In genomic region chr2:8500124-8501054, GRCh38 we compare ENCODE assay signal across 10 cellular contexts.
DNase-seq lines count a peak whose midpoint lies in the region; FAIRE-seq and TF ChIP-seq lines count a peak whose summit lies in the region.
"Had no signal": no experiment of that assay in that cellular context is flagged by ENCODE, and none has a peak within 500 bp of the region (broad histone marks: within the 10 kb centered on the region; RNA-seq: fewer than 3 reads in every experiment).

No MANE protein-coding gene starts in this region.

- TF ChIP-seq CTCF in CD14-positive monocyte (IDR thresholded peaks at IDR 0.05) (no peak), bronchial epithelial cell (IDR thresholded peaks at IDR 0.05; ENCODE audit: insufficient read depth, low read length, severe bottlenecking) (no peak), nephron progenitor cell (IDR thresholded peaks at IDR 0.05) (no peak)

- peaks cover 0 to 5% (median 4%) of the 10 kb centered on the region in 3 donors for H3K27me3 Mint-ChIP-seq in CD14-positive monocyte (ENCODE audit: low read depth in 3 of 3)
- peaks cover 2% of the 10 kb centered on the region for H3K27me3 Mint-ChIP-seq in nephron progenitor cell (ENCODE audit: low read depth, poor library complexity)

- no peak overlapping the region for H3K4me3 ChIP-seq in bronchial epithelial cell (ENCODE audit: low read depth, low read length)
- H3K4me3 ChIP-seq: BLaER1 had no signal

- H3K27ac Mint-ChIP-seq in CD14-positive monocyte (peak overlapping the region in 6 of 7 donors; percentile 36 to 87 (median 68)), nephron progenitor cell (peak overlapping the region; percentile 95)

- intact Hi-C loops in CD14-positive monocyte (cut with micrococcal nuclease), result no loop called here

- no peaks in the 10 kb centered on the region for H3K9me3 Mint-ChIP-seq in CD14-positive monocyte
- H3K9me3 Mint-ChIP-seq in nephron progenitor cell, result no peaks in the 10 kb centered on the region

- H3K27me3 ChIP-seq in bronchial epithelial cell (ENCODE audit: control insufficient read depth, insufficient read depth, low read length), result no peaks in the 10 kb centered on the region
- H3K27me3 ChIP-seq: BLaER1 had no signal

- H3K36me3 ChIP-seq in bronchial epithelial cell (ENCODE audit: control insufficient read depth, insufficient read depth, low read length), result no peaks in the 10 kb centered on the region
- H3K36me3 ChIP-seq: BLaER1 had no signal

- DNase-seq in CD14-positive monocyte (ENCODE audit: low spot score) (no peak), NCI-H1417 treated with DMSO at 0.1 percent for 48 hours (lab: John Stamatoyannopoulos, UW) (peak; percentile 17), bronchial epithelial cell (ENCODE audit: low read depth) (peak; percentile 56), nephron progenitor cell (no peak), activated T-cell treated with anti-CD3 and anti-CD28 coated beads for 4 hours (no peak), islet precursor cell (no peak), cerebellar cortex (ENCODE audit: low spot score) (no peak), NCI-H2081 treated with DMSO at 0.1 percent for 48 hours (lab: John Stamatoyannopoulos, UW) (no peak)

- FAIRE-seq in bronchial epithelial cell (lab: Jason Lieb, UNC), result no peak
- FAIRE-seq: GM19239 had no signal

- H3K4me3 Mint-ChIP-seq in CD14-positive monocyte (peak overlapping the region in 1 of 2 donors; percentile 26), nephron progenitor cell (no peak overlapping the region)

- H3K36me3 Mint-ChIP-seq in CD14-positive monocyte (no peaks in the 10 kb centered on the region), nephron progenitor cell (ENCODE audit: low read depth) (no peaks in the 10 kb centered on the region)

- H3K4me1 Mint-ChIP-seq in CD14-positive monocyte (peaks cover 53% of the 10 kb centered on the region), nephron progenitor cell (peaks cover 33% of the 10 kb centered on the region)

Comparison
In these comparisons a context has a peak if more than half of its experiments do, and no peak if none do; other contexts are left out.
1. DNase-seq: peak in NCI-H1417 treated with DMSO at 0.1 percent for 48 hours (single experiment) and bronchial epithelial cell (single experiment); none in CD14-positive monocyte (single experiment), nephron progenitor cell (single experiment), activated T-cell treated with anti-CD3 and anti-CD28 coated beads for 4 hours (single experiment), islet precursor cell (single experiment), cerebellar cortex (single experiment) and NCI-H2081 treated with DMSO at 0.1 percent for 48 hours (single experiment).